ENCODE assay signal across 8 cellular contexts in genomic region chr19:55632463-55632834, GRCh38. TPM values are rescaled to one million over a fixed set of nuclear protein-coding genes. Genes with fewer than 3 reads are reported as not detected.
DNase-seq lines count a peak whose midpoint lies in the region; ATAC-seq, FAIRE-seq and TF ChIP-seq lines count a peak whose summit lies in the region.

No MANE protein-coding gene starts in this region.

- H3K4me3 ChIP-seq in H7 (ENCODE audit: insufficient read depth, low read depth, low read length) (no peak overlapping the region), WERI-Rb-1 (ENCODE audit: low read depth, low read length) (no peak overlapping the region)

- H3K36me3 ChIP-seq in H7 (replicated peaks; ENCODE audit: control insufficient read depth, insufficient read depth, low read length) (no peaks in the 10 kb centered on the region; the same call in none of the 2 replicates), WERI-Rb-1 (no peaks in the 10 kb centered on the region)

- FAIRE-seq in islet of Langerhans (lab: Jason Lieb, UNC): peak; percentile 33

- DNase-seq in AG08396 (ENCODE audit: low spot score) (peak; percentile 72), H7 (peak; percentile 79), NCI-H226 (peak; percentile 79), WERI-Rb-1 (peak; percentile 93), brain pericyte (ENCODE audit: low read depth, low spot score) (peak; percentile 69)
- DNase-seq in stimulated activated CD4-positive, alpha-beta T cell treated with anti-CD3 and anti-CD28 coated beads, Interleukin-15, amount 100 ng/mL, for 24 hours: peak; percentile 92

- H3K27ac ChIP-seq in WERI-Rb-1: no peak overlapping the region; the same call in 1 of the 2 replicates

- H3K27me3 ChIP-seq in H7 (ENCODE audit: control insufficient read depth, insufficient read depth, low read length) (no peaks in the 10 kb centered on the region), WERI-Rb-1 (ENCODE audit: insufficient read depth, low read depth, severe bottlenecking) (no peaks in the 10 kb centered on the region)

- ATAC-seq in GM18870 (IDR thresholded peaks at IDR 0.05; ENCODE audit: unreplicated experiment): no peak

- no peaks in the 10 kb centered on the region for H3K9me3 ChIP-seq in WERI-Rb-1 (ENCODE audit: severe bottlenecking)

- peak; percentile 55 for TF ChIP-seq CTCF in WERI-Rb-1 (IDR thresholded peaks at IDR 0.05; ENCODE audit: low read depth, low read length)

RNA-seq across cellular contexts. Expression of gene ZNF784, which starts 8.1 kb away (rescaled TPM):
- 9.8 and 12.5 TPM in 2 replicates for total RNA-seq in H7 (2014; rRNA removed; shearing (Covaris generic))

RNA-seq across cellular contexts. Expression of gene ZNF580, which starts 8.4 kb away (rescaled TPM):
- total RNA-seq in H7 (2014; rRNA removed; shearing (Covaris generic)): 16.0 and 25.0 TPM in 2 replicates

RNA-seq across cellular contexts. Expression of gene ZNF581, which starts 11.0 kb away (rescaled TPM):
- total RNA-seq in H7 (2014; rRNA removed; shearing (Covaris generic)): 64.7 and 67.0 TPM in 2 replicates

RNA-seq across cellular contexts. Expression of gene CCDC106, which starts 15.6 kb away (rescaled TPM):
- total RNA-seq in H7 (2014; rRNA removed; shearing (Covaris generic)): 13.2 and 14.4 TPM in 2 replicates

RNA-seq across cellular contexts. Expression of gene U2AF2, which starts 22.4 kb away (rescaled TPM):
- total RNA-seq in H7 (2014; rRNA removed; shearing (Covaris generic)): 231 and 289 TPM in 2 replicates
